ENCODE assay signal across 38 cellular contexts in genomic region chr3:138046084-138046483, GRCh38. TPM values are rescaled to one million over a fixed set of nuclear protein-coding genes. Genes with fewer than 3 reads are reported as not detected.
"Had no signal": no experiment of that assay in that cellular context is flagged by ENCODE, and none has a peak within 500 bp of the region (broad histone marks: within the 10 kb centered on the region; RNA-seq: fewer than 3 reads in every experiment).

No MANE protein-coding gene starts in this region.

- H3K4me3 ChIP-seq: K562, Peyer's patch had no signal

- DNase-seq: activated B cell treated with CpG ODN at 0.5 μM for 24 hours; activated CD4-positive, alpha-beta memory T cell treated with anti-CD3 and anti-CD28 coated beads for 36 hours; activated CD4-positive, alpha-beta T cell treated with anti-CD3 and anti-CD28 coated beads for 4 hours; activated CD4-positive, alpha-beta T cell treated with anti-CD3 and anti-CD28 coated beads, Interleukin-2, amount 50 U/mL, for 1 hour; activated CD4-positive, CD25-positive, alpha-beta regulatory T cell treated with anti-CD3 and anti-CD28 coated beads, Interleukin-2, amount 50 U/mL, for 72 hours; activated CD8-positive, alpha-beta memory T cell treated with anti-CD3 and anti-CD28 coated beads, Interleukin-2, amount 50 U/mL, for 4 hours; activated gamma-delta T cell treated with Interleukin-2 at 50 U/mL for 16 hours; activated naive CD4-positive, alpha-beta T cell treated with anti-CD3 and anti-CD28 coated beads for 36 hours; activated naive CD8-positive, alpha-beta T cell treated with anti-CD3 and anti-CD28 coated beads, Interleukin-2, amount 50 U/mL, for 24 hours; activated T-cell treated with anti-CD3 and anti-CD28 coated beads for 4 hours; activated T-cell treated with anti-CD3 and anti-CD28 coated beads, Interleukin-2, amount 50 U/mL, for 4 hours; anterior cingulate cortex; central memory CD4-positive, alpha-beta T cell; NCI-H1048; NCI-H1105 treated with DMSO at 0.1 percent for 48 hours; NCI-H1436 treated with DMSO at 0.1 percent for 48 hours; NCI-H1694 treated with DMSO at 0.1 percent for 48 hours; NCI-H2029 treated with DMSO at 0.1 percent for 48 hours; NCI-H2107; NCI-H2171; NCI-H510A; NCI-H526; NCI-H748 treated with DMSO at 0.1 percent for 48 hours; NK-92 treated with Interleukin-12 subunit alpha and Interleukin-12 subunit beta, amount 100 ng/mL, for 24 hours; PC-3; Peyer's patch; RPMI8226; SW 1271; T-helper 1 cell; T-helper 2 cell; T-helper 9 cell had no signal

- H3K27ac Mint-ChIP-seq: activated B cell treated with CpG ODN at 0.5 μM for 24 hours; activated CD4-positive, alpha-beta memory T cell treated with anti-CD3 and anti-CD28 coated beads for 36 hours; activated naive CD4-positive, alpha-beta T cell treated with anti-CD3 and anti-CD28 coated beads for 36 hours; activated naive CD8-positive, alpha-beta T cell; activated naive CD8-positive, alpha-beta T cell treated with anti-CD3 and anti-CD28 coated beads, Interleukin-2, amount 50 U/mL, for 24 hours; activated T-helper 1 cell treated with anti-CD3 and anti-CD28 coated beads, Interleukin-12 subunit alpha, Interleukin-12 subunit beta, Interleukin-2, Interleukin-4 antibody, amounts not matched to agents 30 ng/mL and 10 ng/mL and 1 ng/mL, durations not matched to agents 14 hours and 24 hours and 36 hours; brain had no signal

- ATAC-seq: activated naive CD8-positive, alpha-beta T cell treated with anti-CD3 and anti-CD28 coated beads, Interleukin-2, amount 50 U/mL, for 24 hours; activated T-cell treated with anti-CD3 and anti-CD28 coated beads, Interleukin-2, amount 50 U/mL, for 4 hours; K562; PC-3 had no signal

- H3K4me1 ChIP-seq: Peyer's patch had no signal

- H3K36me3 ChIP-seq: Peyer's patch had no signal

- H3K36me3 Mint-ChIP-seq: activated CD4-positive, alpha-beta memory T cell treated with anti-CD3 and anti-CD28 coated beads for 36 hours; activated naive CD8-positive, alpha-beta T cell had no signal

- H3K4me1 Mint-ChIP-seq: activated B cell treated with CpG ODN at 0.5 μM for 24 hours; activated naive CD8-positive, alpha-beta T cell treated with anti-CD3 and anti-CD28 coated beads, Interleukin-2, amount 50 U/mL, for 24 hours had no signal

- H3K9me3 ChIP-seq: Peyer's patch had no signal

- H3K27ac ChIP-seq: Peyer's patch, VCaP had no signal

- H3K4me3 Mint-ChIP-seq: activated B cell treated with CpG ODN at 0.5 μM for 24 hours; activated CD4-positive, alpha-beta memory T cell treated with anti-CD3 and anti-CD28 coated beads for 36 hours; activated naive CD4-positive, alpha-beta T cell treated with anti-CD3 and anti-CD28 coated beads for 36 hours; activated naive CD8-positive, alpha-beta T cell; activated naive CD8-positive, alpha-beta T cell treated with anti-CD3 and anti-CD28 coated beads, Interleukin-2, amount 50 U/mL, for 24 hours; activated T-cell treated with anti-CD3 and anti-CD28 coated beads, Interleukin-2, amount 50 U/mL, for 4 hours; activated T-helper 1 cell treated with anti-CD3 and anti-CD28 coated beads, Interleukin-12 subunit alpha, Interleukin-12 subunit beta, Interleukin-2, Interleukin-4 antibody, amounts not matched to agents 30 ng/mL and 10 ng/mL and 1 ng/mL, durations not matched to agents 14 hours and 24 hours and 36 hours; brain had no signal

- H3K9me3 Mint-ChIP-seq: activated B cell treated with CpG ODN at 0.5 μM for 24 hours; activated CD4-positive, alpha-beta memory T cell treated with anti-CD3 and anti-CD28 coated beads for 36 hours; activated naive CD4-positive, alpha-beta T cell treated with anti-CD3 and anti-CD28 coated beads for 36 hours; activated naive CD8-positive, alpha-beta T cell treated with anti-CD3 and anti-CD28 coated beads, Interleukin-2, amount 50 U/mL, for 24 hours; activated T-cell treated with anti-CD3 and anti-CD28 coated beads, Interleukin-2, amount 50 U/mL, for 4 hours; activated T-helper 1 cell treated with anti-CD3 and anti-CD28 coated beads, Interleukin-12 subunit alpha, Interleukin-12 subunit beta, Interleukin-2, Interleukin-4 antibody, amounts not matched to agents 30 ng/mL and 10 ng/mL and 1 ng/mL, durations not matched to agents 14 hours and 24 hours and 36 hours; brain had no signal

- H3K27me3 Mint-ChIP-seq: brain had no signal

- H3K27me3 ChIP-seq: Peyer's patch had no signal

RNA-seq across cellular contexts. Expression of gene CLDN18, which starts 36.1 kb away (rescaled TPM):
- total RNA-seq: activated B cell treated with CpG ODN at 0.5 μM for 24 hours; activated CD4-positive, alpha-beta memory T cell treated with anti-CD3 and anti-CD28 coated beads for 36 hours; activated naive CD4-positive, alpha-beta T cell treated with anti-CD3 and anti-CD28 coated beads for 36 hours; activated T-helper 1 cell treated with anti-CD3 and anti-CD28 coated beads, Interleukin-12 subunit alpha, Interleukin-12 subunit beta, Interleukin-2, Interleukin-4 antibody, amounts not matched to agents 30 ng/mL and 10 ng/mL and 1 ng/mL, durations not matched to agents 14 hours and 24 hours and 36 hours; bronchial epithelial cell; MCF 10A; PC-3; Peyer's patch had no signal
- polyA plus RNA-seq: K562 had no signal
